Comparison of ENCODE assay signal across 13 cellular contexts in genomic region chr12:47754126-47754525, GRCh38. TPM values are rescaled to one million over a fixed set of nuclear protein-coding genes. Genes with fewer than 3 reads are reported as not detected.
A peak's percentile ranks its signal among the peaks of the same experiment; 100 is the strongest.
DNase-seq lines count a peak whose midpoint lies in the region; ATAC-seq and TF ChIP-seq lines count a peak whose summit lies in the region.
"Had no signal": no experiment of that assay in that cellular context is flagged by ENCODE, and none has a peak within 500 bp of the region (broad histone marks: within the 10 kb centered on the region; RNA-seq: fewer than 3 reads in every experiment).

No MANE protein-coding gene starts in this region.

- H3K27me3 ChIP-seq in SK-N-SH (ENCODE audit: insufficient read depth): no peaks in the 10 kb centered on the region
- no peaks in the 10 kb centered on the region for H3K27me3 ChIP-seq in breast epithelium
- H3K27me3 ChIP-seq in upper lobe of right lung: no peaks in the 10 kb centered on the region

- H3K9me3 ChIP-seq in SK-N-SH (no peaks in the 10 kb centered on the region), breast epithelium (no peaks in the 10 kb centered on the region), upper lobe of right lung (no peaks in the 10 kb centered on the region)

- DNase-seq in SK-N-SH (peak; percentile 16), breast epithelium (ENCODE audit: low spot score in 2 of 2) (no peak), myocyte (ENCODE audit: low read depth) (peak; percentile 65), upper lobe of right lung (no peak), NCI-H1417 treated with DMSO at 0.1 percent for 48 hours (lab: John Stamatoyannopoulos, UW) (no peak), SW480 (ENCODE audit: low spot score) (no peak)
- DNase-seq: NCI-H524 treated with DMSO at 0.1 percent for 48 hours, retina, T-helper 1 cell had no signal

- no peaks in the 10 kb centered on the region for H3K36me3 ChIP-seq in SK-N-SH (replicated peaks in 1 of 2; ENCODE audit: control insufficient read depth in 1 of 2, insufficient read depth in 2 of 2, low read length in 1 of 2)
- H3K36me3 ChIP-seq in breast epithelium: no peaks in the 10 kb centered on the region
- peaks cover 17% of the 10 kb centered on the region for H3K36me3 ChIP-seq in upper lobe of right lung

- no peak overlapping the region for H3K9ac ChIP-seq in SK-N-SH

- TF ChIP-seq RAD21 in SK-N-SH (IDR thresholded peaks at IDR 0.05; ENCODE audit: low read length): no peak

- no peak overlapping the region for H2AFZ ChIP-seq in SK-N-SH (ENCODE audit: low read depth)

- peaks cover 12 to 59% of the 10 kb centered on the region in 2 experiments; a peak in 3 of 4 replicates for H3K4me1 ChIP-seq in SK-N-SH (ENCODE audit: control insufficient read depth in 1 of 2, insufficient read depth in 2 of 2, low read depth in 1 of 2, low read length in 1 of 2)
- peaks cover 24 to 27% of the 10 kb centered on the region in 2 donors for H3K4me1 ChIP-seq in breast epithelium
- H3K4me1 ChIP-seq in upper lobe of right lung: peaks cover 57% of the 10 kb centered on the region

- H4K20me1 ChIP-seq in SK-N-SH (ENCODE audit: insufficient read depth): no peaks in the 10 kb centered on the region

- no peak for TF ChIP-seq POLR2A in breast epithelium (IDR thresholded peaks at IDR 0.05)

- no peak for TF ChIP-seq EP300 in SK-N-SH (IDR thresholded peaks at IDR 0.05; ENCODE audit: borderline replicate concordance in 1 of 2, low read depth in 1 of 2, low read length in 1 of 2)

- CTCF ChIA-PET in SK-N-SH (lab: Yijun Ruan, JAX): interaction anchor here (0.6 to 18.0 kb wide), 7 partner anchors 13 to 1760 kb away, joined by 3 to 435 read pairs (median 9); partner anchors contain the start of gene SLC48A1

- H3K4me2 ChIP-seq in SK-N-SH: no peak overlapping the region

- 91% methylated on average over 4 of the region's 4 CpGs for WGBS in SK-N-SH (ENCODE audit: low lambda C conversion rate)

- no peak overlapping the region for H3K4me3 ChIP-seq in SK-N-SH (ENCODE audit: low read depth in 2 of 2, low read length in 1 of 2)
- H3K4me3 ChIP-seq in breast epithelium: peak overlapping the region; percentile 3 to 70 (median 60)
- H3K4me3 ChIP-seq in upper lobe of right lung: no peak overlapping the region

- TF ChIP-seq CTCF in SK-N-SH (IDR thresholded peaks at IDR 0.05) (no peak), breast epithelium (IDR thresholded peaks at IDR 0.05) (no peak), upper lobe of right lung (IDR thresholded peaks at IDR 0.05) (no peak)

- H3F3A ChIP-seq in SK-N-SH (replicated peaks; ENCODE audit: insufficient read depth): no peaks in the 10 kb centered on the region

- ATAC-seq in SK-N-SH treated with all-trans-retinoic acid at 6 μM for 48 hours (no peak), upper lobe of right lung (no peak), HG02763 (IDR thresholded peaks at IDR 0.05; ENCODE audit: unreplicated experiment) (no peak)

- POLR2A ChIA-PET in SK-N-SH (lab: Yijun Ruan, JAX): interaction anchor here (1.0 kb wide), 1 partner anchor 12 kb away, joined by 3 read pairs; no protein-coding TSS in a partner anchor

- no peaks in the 10 kb centered on the region for H3K79me2 ChIP-seq in SK-N-SH (ENCODE audit: insufficient read depth)

- H3K27ac ChIP-seq in SK-N-SH (ENCODE audit: low read depth in 2 of 2, low read length in 1 of 2): peak overlapping the region in 1 of 2 experiments; percentile 78; a peak in 2 of 4 replicates
- H3K27ac ChIP-seq in breast epithelium: peak overlapping the region; percentile 88 to 95
- H3K27ac ChIP-seq in upper lobe of right lung: peak overlapping the region; percentile 89

- intact Hi-C loops in breast epithelium (cut with DNase I; ENCODE audit: low total_unique reads): no loop called here
- intact Hi-C loops in upper lobe of right lung (cut with DNase I): no loop called here

- H3K9me2 ChIP-seq in SK-N-SH: no peaks in the 10 kb centered on the region

TF ChIP-seq in SK-N-SH, 30 proteins besides CTCF, POLR2A, EP300 and RAD21 (continues in another document):
- TF ChIP-seq IRF3 (IDR thresholded peaks at IDR 0.05; ENCODE audit: low read depth, low read length) (no peak), EZH2phosphoT487 (IDR thresholded peaks at IDR 0.05; ENCODE audit: borderline replicate concordance, low read depth) (no peak), TCF12 (IDR thresholded peaks at IDR 0.05) (no peak), SMC3 (IDR thresholded peaks at IDR 0.05; ENCODE audit: low read depth, low read length) (no peak), MEF2A (IDR thresholded peaks at IDR 0.05; ENCODE audit: borderline replicate concordance, low read depth) (no peak), RCOR1 (IDR thresholded peaks at IDR 0.05; ENCODE audit: low read length) (no peak), POLR2AphosphoS5 (IDR thresholded peaks at IDR 0.05; ENCODE audit: low read depth, low read length) (no peak), RXRA (IDR thresholded peaks at IDR 0.05; ENCODE audit: borderline replicate concordance, low read depth) (no peak), FOSL2 (IDR thresholded peaks at IDR 0.05; ENCODE audit: borderline replicate concordance, low read depth) (no peak)
- TF ChIP-seq, protein P1, sequence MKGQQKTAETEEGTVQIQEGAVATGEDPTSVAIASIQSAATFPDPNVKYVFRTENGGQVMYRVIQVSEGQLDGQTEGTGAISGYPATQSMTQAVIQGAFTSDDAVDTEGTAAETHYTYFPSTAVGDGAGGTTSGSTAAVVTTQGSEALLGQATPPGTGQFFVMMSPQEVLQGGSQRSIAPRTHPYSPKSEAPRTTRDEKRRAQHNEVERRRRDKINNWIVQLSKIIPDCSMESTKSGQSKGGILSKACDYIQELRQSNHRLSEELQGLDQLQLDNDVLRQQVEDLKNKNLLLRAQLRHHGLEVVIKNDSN (IDR thresholded peaks at IDR 0.05; ENCODE audit: borderline replicate concordance, low read depth): no peak

TF ChIP-seq in SK-N-SH treated with all-trans-retinoic acid at 6 μM for 48 hours, 23 proteins besides CTCF, POLR2A, EP300 and RAD21:
- no peak for TF ChIP-seq POU6F1 (CRISPR knock-in tag; IDR thresholded peaks at IDR 0.05; ENCODE audit: borderline replicate concordance, low read depth)
- TF ChIP-seq TCF4 (CRISPR knock-in tag; IDR thresholded peaks at IDR 0.05; ENCODE audit: borderline replicate concordance): no peak
- no peak for TF ChIP-seq TOX (CRISPR knock-in tag; IDR thresholded peaks at IDR 0.05; ENCODE audit: borderline replicate concordance)
- TF ChIP-seq, protein P2, sequence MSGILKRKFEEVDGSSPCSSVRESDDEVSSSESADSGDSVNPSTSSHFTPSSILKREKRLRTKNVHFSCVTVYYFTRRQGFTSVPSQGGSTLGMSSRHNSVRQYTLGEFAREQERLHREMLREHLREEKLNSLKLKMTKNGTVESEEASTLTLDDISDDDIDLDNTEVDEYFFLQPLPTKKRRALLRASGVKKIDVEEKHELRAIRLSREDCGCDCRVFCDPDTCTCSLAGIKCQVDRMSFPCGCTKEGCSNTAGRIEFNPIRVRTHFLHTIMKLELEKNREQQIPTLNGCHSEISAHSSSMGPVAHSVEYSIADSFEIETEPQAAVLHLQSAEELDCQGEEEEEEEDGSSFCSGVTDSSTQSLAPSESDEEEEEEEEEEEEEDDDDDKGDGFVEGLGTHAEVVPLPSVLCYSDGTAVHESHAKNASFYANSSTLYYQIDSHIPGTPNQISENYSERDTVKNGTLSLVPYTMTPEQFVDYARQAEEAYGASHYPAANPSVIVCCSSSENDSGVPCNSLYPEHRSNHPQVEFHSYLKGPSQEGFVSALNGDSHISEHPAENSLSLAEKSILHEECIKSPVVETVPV (CRISPR knock-in tag; IDR thresholded peaks at IDR 0.05): no peak
- TF ChIP-seq RARB (CRISPR knock-in tag; IDR thresholded peaks at IDR 0.05): no peak
- TF ChIP-seq ZNF70 (CRISPR knock-in tag; IDR thresholded peaks at IDR 0.05): no peak

RNA-seq across cellular contexts. Expression of gene RAPGEF3, which starts 4.6 kb away (rescaled TPM):
- 0.90 and 0.93 TPM in 2 replicates for polyA plus RNA-seq in SK-N-SH (2012; rRNA removed)
- 0.23 and 0.42 TPM in 2 replicates for polyA plus RNA-seq in SK-N-SH (2012; cell fraction: cytosol; rRNA removed)
- 3.8 and 4.7 TPM in 2 replicates for polyA plus RNA-seq in SK-N-SH (2012; cell fraction: nucleus; rRNA removed)
- total RNA-seq in breast epithelium (10 to 100 TPM; 40.6 to 87.8 (median 60.3) TPM), myocyte (0.47 and 0.62 TPM in 2 replicates), upper lobe of right lung (69.6 TPM)
- 5.5 TPM for polyA plus RNA-seq in myocyte (2012)

RNA-seq across cellular contexts. Expression of gene SLC48A1, which starts 18.9 kb away (rescaled TPM):
- polyA plus RNA-seq in SK-N-SH (2012; rRNA removed): 7.3 and 8.1 TPM in 2 replicates
- polyA plus RNA-seq in SK-N-SH (2012; cell fraction: cytosol; rRNA removed): 4.7 and 6.8 TPM in 2 replicates
- 13.1 and 16.1 TPM in 2 replicates for polyA plus RNA-seq in SK-N-SH (2012; cell fraction: nucleus; rRNA removed)
- 10 to 100 TPM; 27.5 to 51.5 (median 30.6) TPM for total RNA-seq in breast epithelium
- 4.0 and 7.5 TPM in 2 replicates for total RNA-seq in myocyte
- 52.2 TPM for polyA plus RNA-seq in myocyte (2012)
- 40.9 TPM for total RNA-seq in upper lobe of right lung

RNA-seq across cellular contexts. Expression of gene ENDOU, which starts 28.8 kb away (rescaled TPM):
- not detected in 2 replicates for polyA plus RNA-seq in SK-N-SH (2012; rRNA removed)
- not detected in 2 replicates for polyA plus RNA-seq in SK-N-SH (2012; cell fraction: cytosol; rRNA removed)
- polyA plus RNA-seq in SK-N-SH (2012; cell fraction: nucleus; rRNA removed): not detected in 2 replicates
- total RNA-seq in breast epithelium: 1 to 10 TPM in 2 of 3 donors, under 1 TPM in 1; 0.98 to 1.4 (median 1.0) TPM
- total RNA-seq in myocyte: not detected in 2 replicates
- polyA plus RNA-seq in myocyte (2012): 0.09 TPM
- total RNA-seq in upper lobe of right lung: 0.32 TPM
- total RNA-seq: A172 had no signal
- polyA plus RNA-seq: liver had no signal

RNA-seq across cellular contexts. Expression of gene RPAP3, which starts 48.3 kb away (rescaled TPM):
- 6.7 and 9.3 TPM in 2 replicates for polyA plus RNA-seq in SK-N-SH (2012; rRNA removed)
- polyA plus RNA-seq in SK-N-SH (2012; cell fraction: cytosol; rRNA removed): 11.0 and 15.7 TPM in 2 replicates
- polyA plus RNA-seq in SK-N-SH (2012; cell fraction: nucleus; rRNA removed): 2.4 and 7.6 TPM in 2 replicates
- total RNA-seq in breast epithelium: 10 to 100 TPM; 11.4 to 25.0 (median 18.7) TPM
- 16.3 and 19.7 TPM in 2 replicates for total RNA-seq in myocyte
- polyA plus RNA-seq in myocyte (2012): 12.8 TPM
- 19.9 TPM for total RNA-seq in upper lobe of right lung

Comparison
In these comparisons a context has a peak if more than half of its experiments do, and no peak if none do; other contexts are left out.
1. DNase-seq: peak in SK-N-SH (single experiment) and myocyte (single experiment); none in breast epithelium (0 of 2), upper lobe of right lung (single experiment), NCI-H1417 treated with DMSO at 0.1 percent for 48 hours (single experiment) and SW480 (single experiment).
2. H3K4me3 ChIP-seq: peak in breast epithelium (3 of 3); none in SK-N-SH (0 of 2) and upper lobe of right lung (single experiment).
3. RNA of gene RAPGEF3, which starts 4.6 kb away (total RNA-seq): 69.6 TPM in upper lobe of right lung (single experiment) and 40.6 to 87.8 TPM in breast epithelium; 0.47 to 0.62 TPM in myocyte; every median in the first group is over 10 times any median in the second.